ENCODE assay signal across 10 cellular contexts in the genomic region with DNA sequence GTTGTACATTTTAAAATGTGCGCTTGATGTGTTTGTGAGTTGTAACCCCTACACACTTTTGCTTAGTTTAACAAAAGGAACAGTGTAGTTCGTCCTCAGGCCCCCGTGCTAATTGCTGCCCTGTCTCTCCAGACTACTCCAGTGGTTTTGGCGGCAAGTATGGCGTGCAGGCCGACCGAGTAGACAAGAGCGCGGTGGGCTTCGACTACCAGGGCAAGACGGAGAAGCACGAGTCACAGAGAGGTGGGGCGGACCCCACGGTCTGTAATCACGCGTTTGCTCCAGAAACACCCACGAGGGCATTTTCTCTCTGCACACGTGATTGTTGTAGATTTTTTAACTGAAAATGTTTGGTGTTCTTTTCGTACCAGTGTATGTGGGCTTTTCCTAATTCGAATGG.
"Had no signal": no experiment of that assay in that cellular context is flagged by ENCODE, and none has a peak within 500 bp of the region (broad histone marks: within the 10 kb centered on the region; RNA-seq: fewer than 3 reads in every experiment).

No MANE protein-coding gene starts in this region.

- H3K4me3 Mint-ChIP-seq: GM23338, HFFc6, IgD-negative memory B cell had no signal

- H3K9me3 ChIP-seq: HAP-1 had no signal

- H3K4me3 ChIP-seq: GM23338, HAP-1 had no signal

- DNase-seq: H7, HFFc6, KBM-7 had no signal

- H3K4me1 Mint-ChIP-seq: GM23338 had no signal

- H2AFZ ChIP-seq: GM23338 had no signal

- H3K4me2 ChIP-seq: GM23338, KMS-11 had no signal

- H3K27ac ChIP-seq: HL-60, KMS-11 had no signal

- H3K9me3 Mint-ChIP-seq: GM23338, HFFc6, IgD-negative memory B cell had no signal

- H3K27ac Mint-ChIP-seq: IgD-negative memory B cell had no signal

- H3K36me3 Mint-ChIP-seq: IgD-negative memory B cell had no signal

- H3K9ac ChIP-seq: KMS-11 had no signal

- ATAC-seq: GM23338, HCT116, HepG2 had no signal

- H3K4me1 ChIP-seq: HAP-1 had no signal
